In the genomic region with DNA sequence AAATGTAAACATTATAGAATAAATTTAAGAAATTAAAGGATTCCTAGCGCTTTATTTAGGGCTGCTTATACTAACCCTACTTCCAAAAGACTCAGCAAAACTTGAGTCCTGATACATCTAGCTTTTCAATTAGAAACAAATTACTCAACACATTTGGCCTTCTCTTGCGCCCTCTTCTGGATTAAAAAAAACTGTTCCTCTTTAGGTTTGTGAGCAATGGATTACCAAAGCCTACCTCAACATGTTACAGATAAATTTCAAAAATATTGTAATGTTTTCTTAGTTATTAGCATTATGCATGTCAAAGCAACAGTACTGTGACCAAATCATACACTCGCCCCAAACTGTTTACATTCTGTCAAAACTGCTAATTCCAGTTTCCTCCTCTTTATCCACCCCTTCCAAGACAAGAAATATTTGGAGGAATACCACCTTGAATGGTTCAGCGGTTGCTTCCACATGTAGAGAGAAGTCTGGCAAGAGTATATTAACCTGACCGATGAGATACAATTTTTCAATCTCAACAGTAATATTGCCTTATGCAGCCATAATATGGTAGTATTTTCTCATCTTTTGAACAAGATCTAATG, we compare ENCODE assay signal across 8 cellular contexts. TPM values are rescaled to one million over a fixed set of nuclear protein-coding genes. Genes with fewer than 3 reads are reported as not detected.
DNase-seq lines count a peak whose midpoint lies in the region; ATAC-seq, FAIRE-seq and TF ChIP-seq lines count a peak whose summit lies in the region.

No MANE protein-coding gene starts in this region.

- peaks cover 33% of the 10 kb centered on the region for H3F3A ChIP-seq in SU-DHL-6 (ENCODE audit: insufficient read depth)

- POLR2A ChIA-PET in A549 (lab: Yijun Ruan, JAX): interaction anchor here (0.6 to 1.0 kb wide), 9 partner anchors 34 to 174 kb away, joined by 3 to 8 read pairs (median 3); a partner anchor contains a TSS

- H3K4me1 ChIP-seq in A549 (peaks cover 32% of the 10 kb centered on the region), endocrine pancreas (ENCODE audit: control insufficient read depth, insufficient read depth, low read length) (peaks cover 18% of the 10 kb centered on the region), muscle layer of duodenum (ENCODE audit: control insufficient read depth in 1 of 2, insufficient read depth in 2 of 2, low read length in 2 of 2) (peaks cover 5 to 50% of the 10 kb centered on the region in 2 donors)

- in situ Hi-C loops in G401 (cut with HindIII; ENCODE audit: low sequenced_read_pairs): no loop called here

- H3K9ac ChIP-seq in SU-DHL-6 (ENCODE audit: low read length): peak overlapping the region; percentile 94
- no peak overlapping the region for H3K9ac ChIP-seq in endocrine pancreas (ENCODE audit: control insufficient read depth, insufficient read depth, low read length)

- no peak overlapping the region for H2AFZ ChIP-seq in SU-DHL-6 (ENCODE audit: low read depth, low read length, severe bottlenecking)

- WGBS in A549 (ENCODE audit: missing lambda C conversion rate): 4% methylated on average over 5 of the region's 5 CpGs

- TF ChIP-seq EP300 in A549 (IDR thresholded peaks at IDR 0.05): no peak

- CTCF ChIA-PET in A549 (lab: Yijun Ruan, JAX): interaction anchor here (0.6 to 4.1 kb wide), 47 partner anchors 10 to 517 kb away, joined by 3 to 57 read pairs (median 4); a partner anchor contains a TSS

- peaks cover 32% of the 10 kb centered on the region for H3K36me3 ChIP-seq in SU-DHL-6 (ENCODE audit: low read length)
- peaks cover 9% of the 10 kb centered on the region for H3K36me3 ChIP-seq in endocrine pancreas (ENCODE audit: control insufficient read depth, insufficient read depth, low read length)
- peaks cover 6 to 29% of the 10 kb centered on the region in 2 donors for H3K36me3 ChIP-seq in muscle layer of duodenum (ENCODE audit: control insufficient read depth in 1 of 2, insufficient read depth in 2 of 2, low read length in 2 of 2)

- DNase-seq in A549 (ENCODE audit: low read depth in 1 of 2, low spot score in 1 of 2) (peak; percentile 51 to 79), G401 (ENCODE audit: low spot score) (peak; percentile 81), NCI-H1105 (lab: John Stamatoyannopoulos, UW) (peak; percentile 56)

- H3K4me3 ChIP-seq in A549 (peak overlapping the region; percentile 72), SU-DHL-6 (ENCODE audit: insufficient read depth, low read length, poor library complexity, severe bottlenecking) (peak overlapping the region; percentile 94), endocrine pancreas (ENCODE audit: control insufficient read depth, insufficient read depth, low read length) (peak overlapping the region; percentile 99), muscle layer of duodenum (ENCODE audit: low read depth in 1 of 2, low read length in 2 of 2) (peak overlapping the region; percentile 78 to 97)

- peaks cover 56% of the 10 kb centered on the region for H4K20me1 ChIP-seq in SU-DHL-6 (ENCODE audit: low read depth, low read length)

- TF ChIP-seq CTCF in A549 (IDR thresholded peaks at IDR 0.05) (peak; percentile 93), SU-DHL-6 (IDR thresholded peaks at IDR 0.05; ENCODE audit: insufficient read depth, low read length, poor library complexity, severe bottlenecking) (peak; percentile 82)

- peak; percentile 32 for FAIRE-seq in A549 (lab: Jason Lieb, UNC)

- ATAC-seq in A549 (no peak), GM19324 (IDR thresholded peaks at IDR 0.05; ENCODE audit: low FRiP score, unreplicated experiment) (no peak), HG02798 (IDR thresholded peaks at IDR 0.05; ENCODE audit: poor library complexity, unreplicated experiment) (no peak)

- no peak for TF ChIP-seq POLR2A in A549 (IDR thresholded peaks at IDR 0.05; ENCODE audit: low read length)

- peaks cover 73% of the 10 kb centered on the region for H3K79me2 ChIP-seq in SU-DHL-6 (ENCODE audit: insufficient read depth, low read length)

- H3K27me3 ChIP-seq in SU-DHL-6 (ENCODE audit: low read length): no peaks in the 10 kb centered on the region
- no peaks in the 10 kb centered on the region for H3K27me3 ChIP-seq in endocrine pancreas (ENCODE audit: control insufficient read depth, insufficient read depth, low read length)
- H3K27me3 ChIP-seq in muscle layer of duodenum (ENCODE audit: low read depth, low read length): no peaks in the 10 kb centered on the region

- H3K4me2 ChIP-seq in A549 (peak overlapping the region; percentile 97), SU-DHL-6 (ENCODE audit: low read depth, low read length, poor library complexity, severe bottlenecking) (peak overlapping the region; percentile 96)

- peak overlapping the region; percentile 91 to 98; a peak in 5 of 6 replicates for H3K27ac ChIP-seq in A549
- H3K27ac ChIP-seq in SU-DHL-6 (ENCODE audit: low read depth, low read length): peak overlapping the region; percentile 91
- H3K27ac ChIP-seq in muscle layer of duodenum (ENCODE audit: low read length): peak overlapping the region; percentile 99

- H3K9me3 ChIP-seq in A549: no peaks in the 10 kb centered on the region
- H3K9me3 ChIP-seq in SU-DHL-6 (ENCODE audit: insufficient read depth, low read length): no peaks in the 10 kb centered on the region
- no peaks in the 10 kb centered on the region for H3K9me3 ChIP-seq in endocrine pancreas (ENCODE audit: control insufficient read depth, low read length)
- H3K9me3 ChIP-seq in muscle layer of duodenum (ENCODE audit: control insufficient read depth in 1 of 2, low read length in 2 of 2): no peaks in the 10 kb centered on the region

- peak; percentile 71 to 74 for TF ChIP-seq RAD21 in A549 (conservative IDR thresholded peaks at IDR 0.05 in 1 of 2, IDR thresholded peaks at IDR 0.05 in 1 of 2)

- no peaks in the 10 kb centered on the region for H3K9me2 ChIP-seq in SU-DHL-6 (replicated peaks; ENCODE audit: insufficient read depth, low read length)

TF ChIP-seq in A549, 52 proteins besides CTCF, POLR2A, EP300 and RAD21 (continues in another document):
- TF ChIP-seq, protein P1, sequence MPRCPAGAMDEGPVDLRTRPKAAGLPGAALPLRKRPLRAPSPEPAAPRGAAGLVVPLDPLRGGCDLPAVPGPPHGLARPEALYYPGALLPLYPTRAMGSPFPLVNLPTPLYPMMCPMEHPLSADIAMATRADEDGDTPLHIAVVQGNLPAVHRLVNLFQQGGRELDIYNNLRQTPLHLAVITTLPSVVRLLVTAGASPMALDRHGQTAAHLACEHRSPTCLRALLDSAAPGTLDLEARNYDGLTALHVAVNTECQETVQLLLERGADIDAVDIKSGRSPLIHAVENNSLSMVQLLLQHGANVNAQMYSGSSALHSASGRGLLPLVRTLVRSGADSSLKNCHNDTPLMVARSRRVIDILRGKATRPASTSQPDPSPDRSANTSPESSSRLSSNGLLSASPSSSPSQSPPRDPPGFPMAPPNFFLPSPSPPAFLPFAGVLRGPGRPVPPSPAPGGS (IDR thresholded peaks at IDR 0.05): no peak
- TF ChIP-seq CHD2 (IDR thresholded peaks at IDR 0.05; ENCODE audit: low read length, partially characterized antibody) (no peak), FOSB (CRISPR knock-in tag; IDR thresholded peaks at IDR 0.05) (no peak), ESRRA (IDR thresholded peaks at IDR 0.05; ENCODE audit: borderline replicate concordance, low read length) (no peak), MYC (IDR thresholded peaks at IDR 0.05; ENCODE audit: borderline replicate concordance, low read length) (no peak), RARB (CRISPR knock-in tag; IDR thresholded peaks at IDR 0.05) (no peak), CBX8 (IDR thresholded peaks at IDR 0.05) (no peak), RNF2 (IDR thresholded peaks at IDR 0.05; ENCODE audit: borderline replicate concordance, low read depth) (no peak), HDAC2 (IDR thresholded peaks at IDR 0.05) (no peak), PHF8 (IDR thresholded peaks at IDR 0.05; ENCODE audit: borderline replicate concordance, low read depth) (no peak), SMC3 (IDR thresholded peaks at IDR 0.05) (peak; percentile 73)
- TF ChIP-seq, protein P2, sequence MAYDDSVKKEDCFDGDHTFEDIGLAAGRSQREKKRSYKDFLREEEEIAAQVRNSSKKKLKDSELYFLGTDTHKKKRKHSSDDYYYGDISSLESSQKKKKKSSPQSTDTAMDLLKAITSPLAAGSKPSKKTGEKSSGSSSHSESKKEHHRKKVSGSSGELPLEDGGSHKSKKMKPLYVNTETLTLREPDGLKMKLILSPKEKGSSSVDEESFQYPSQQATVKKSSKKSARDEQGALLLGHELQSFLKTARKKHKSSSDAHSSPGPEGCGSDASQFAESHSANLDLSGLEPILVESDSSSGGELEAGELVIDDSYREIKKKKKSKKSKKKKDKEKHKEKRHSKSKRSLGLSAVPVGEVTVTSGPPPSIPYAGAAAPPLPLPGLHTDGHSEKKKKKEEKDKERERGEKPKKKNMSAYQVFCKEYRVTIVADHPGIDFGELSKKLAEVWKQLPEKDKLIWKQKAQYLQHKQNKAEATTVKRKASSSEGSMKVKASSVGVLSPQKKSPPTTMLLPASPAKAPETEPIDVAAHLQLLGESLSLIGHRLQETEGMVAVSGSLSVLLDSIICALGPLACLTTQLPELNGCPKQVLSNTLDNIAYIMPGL (CRISPR knock-in tag; IDR thresholded peaks at IDR 0.05; ENCODE audit: borderline replicate concordance): no peak
- TF ChIP-seq, protein P3, sequence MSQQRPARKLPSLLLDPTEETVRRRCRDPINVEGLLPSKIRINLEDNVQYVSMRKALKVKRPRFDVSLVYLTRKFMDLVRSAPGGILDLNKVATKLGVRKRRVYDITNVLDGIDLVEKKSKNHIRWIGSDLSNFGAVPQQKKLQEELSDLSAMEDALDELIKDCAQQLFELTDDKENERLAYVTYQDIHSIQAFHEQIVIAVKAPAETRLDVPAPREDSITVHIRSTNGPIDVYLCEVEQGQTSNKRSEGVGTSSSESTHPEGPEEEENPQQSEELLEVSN (IDR thresholded peaks at IDR 0.05; ENCODE audit: borderline replicate concordance, low read depth): no peak

RNA-seq across cellular contexts. Expression of a gene that starts 2.7 kb away (rescaled TPM):
- polyA plus RNA-seq in A549 (2011; rRNA removed) (29.4 and 34.7 TPM in 2 replicates), A549 (2017; fragmentation: RNase III; extraction: RNeasy Plus Mini Kit Qiagen cat#74134 plus additional on column Dnase treatment) (33.0 to 33.5 TPM (median 33.1 TPM) in 3 replicates)
- 16.7 and 27.9 TPM in 2 replicates for polyA plus RNA-seq in A549 (2012; cell fraction: cytosol; rRNA removed)
- polyA plus RNA-seq in A549 (2012; cell fraction: nucleus; rRNA removed): 17.7 and 57.6 TPM in 2 replicates
- polyA minus RNA-seq in A549 (2011; rRNA and poly(A)+ RNA removed): 43.2 and 49.0 TPM in 2 replicates
- total RNA-seq in G401 (2014; rRNA removed; shearing (Covaris generic)): 22.3 and 30.8 TPM in 2 replicates

RNA-seq across cellular contexts. Expression of a gene that starts 44.6 kb away (rescaled TPM):
- polyA plus RNA-seq in A549 (2011; rRNA removed) (0.10 TPM in 1 of 2 replicates, not detected in the other), A549 (2017; fragmentation: RNase III; extraction: RNeasy Plus Mini Kit Qiagen cat#74134 plus additional on column Dnase treatment) (0.12 TPM in 1 of 3 replicates, not detected in the others)
- polyA plus RNA-seq in A549 (2012; cell fraction: cytosol; rRNA removed): not detected in 2 replicates
- not detected in 2 replicates for polyA plus RNA-seq in A549 (2012; cell fraction: nucleus; rRNA removed)
- polyA minus RNA-seq in A549 (2011; rRNA and poly(A)+ RNA removed): not detected in 2 replicates
- total RNA-seq in G401 (2014; rRNA removed; shearing (Covaris generic)): 0.43 TPM in 1 of 2 replicates, not detected in the other
